ENCODE assay signal across 6 cellular contexts in genomic region chr6:32022092-32022491, GRCh38. TPM values are rescaled to one million over a fixed set of nuclear protein-coding genes. Genes with fewer than 3 reads are reported as not detected.
"Had no signal": no experiment of that assay in that cellular context is flagged by ENCODE, and none has a peak within 500 bp of the region (broad histone marks: within the 10 kb centered on the region; RNA-seq: fewer than 3 reads in every experiment).

No MANE protein-coding gene starts in this region.

RNA-seq across cellular contexts. Expression of gene CYP21A2, which starts 16.1 kb away (rescaled TPM):
- total RNA-seq: dermis microvascular lymphatic vessel endothelial cell, glomerular endothelial cell, kidney epithelial cell, mononuclear cell had no signal
- polyA plus RNA-seq: mammary epithelial cell; naive thymus-derived CD4-positive, alpha-beta T cell had no signal

RNA-seq across cellular contexts. Expression of gene C4A, which starts 40.2 kb away (rescaled TPM):
- polyA plus RNA-seq: naive thymus-derived CD4-positive, alpha-beta T cell had no signal
